Comparison of ENCODE assay signal across 17 cellular contexts in the genomic region with DNA sequence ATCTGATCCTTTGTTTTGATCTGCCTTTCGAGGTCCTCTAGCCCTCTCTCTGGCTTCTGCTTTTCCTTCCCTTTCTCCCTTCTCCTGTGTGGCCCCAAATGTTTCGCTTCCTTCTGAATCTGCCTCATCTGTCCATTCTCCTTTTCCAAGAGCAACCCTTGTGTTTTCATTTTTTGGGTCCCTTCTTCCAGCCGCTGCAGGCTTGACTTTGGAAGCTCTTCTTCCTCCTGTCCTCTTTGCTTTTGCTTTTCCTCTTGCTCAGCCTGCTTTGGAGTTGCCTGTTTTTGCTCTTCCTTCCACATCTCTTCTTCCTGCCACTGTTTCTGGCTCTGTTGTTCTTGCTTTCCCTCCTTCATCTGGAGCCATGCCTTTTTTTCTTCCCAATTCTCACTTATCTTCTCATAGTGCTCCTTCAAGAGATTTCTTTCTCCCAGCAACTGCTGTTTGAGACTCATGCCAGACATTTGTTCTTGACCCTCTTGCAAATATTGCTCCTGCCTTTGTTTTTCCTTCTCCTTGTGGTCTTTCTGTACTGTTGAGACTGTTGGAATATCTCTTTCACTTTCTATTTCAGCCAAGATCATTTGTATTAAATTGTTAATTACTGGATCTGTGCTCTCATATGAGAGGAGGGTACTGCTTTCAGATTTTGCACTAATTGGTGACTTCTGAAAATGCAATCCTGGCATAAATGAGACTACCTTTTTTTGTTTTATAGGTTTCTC. TPM values are rescaled to one million over a fixed set of nuclear protein-coding genes. Genes with fewer than 3 reads are reported as not detected.
DNase-seq lines count a peak whose midpoint lies in the region; ATAC-seq, FAIRE-seq and TF ChIP-seq lines count a peak whose summit lies in the region.
"Had no signal": no experiment of that assay in that cellular context is flagged by ENCODE, and none has a peak within 500 bp of the region (broad histone marks: within the 10 kb centered on the region; RNA-seq: fewer than 3 reads in every experiment).

No MANE protein-coding gene starts in this region.

- H3K9me2 ChIP-seq in hepatocyte (replicated peaks; ENCODE audit: insufficient read depth), result no peaks in the 10 kb centered on the region

- peak overlapping the region; percentile 1 for H2AFZ ChIP-seq in hepatocyte

- H3K36me3 ChIP-seq in hepatocyte (replicated peaks; ENCODE audit: insufficient read depth, low read depth) (no peaks in the 10 kb centered on the region), small intestine (ENCODE audit: control insufficient read depth in 2 of 2, insufficient read depth in 2 of 2, low read length in 2 of 2) (no peaks in the 10 kb centered on the region)
- H3K36me3 ChIP-seq: tibial artery had no signal

- DNase-seq in NCI-H2029 treated with DMSO at 0.1 percent for 48 hours (lab: John Stamatoyannopoulos, UW) (peak; percentile 24), NCI-H2029 (lab: John Stamatoyannopoulos, UW) (no peak), amniotic epithelial cell (ENCODE audit: low read depth) (peak; percentile 23), hepatocyte (ENCODE audit: low spot score) (no peak), small intestine (peak; percentile 48), NCI-H1417 treated with DMSO at 0.1 percent for 48 hours (lab: John Stamatoyannopoulos, UW) (no peak)
- DNase-seq: 8988T; activated T-cell treated with anti-CD3 and anti-CD28 coated beads, Interleukin-2, amount 50 U/mL, for 48 hours; Caco-2; erythroblast; GOT3; naive B cell; NCI-H1694 treated with DMSO at 0.1 percent for 48 hours; tibial artery had no signal

- WGBS in hepatocyte (ENCODE audit: low lambda C conversion rate, missing lambda C conversion rate), result 98% methylated on average over 3 of the region's 3 CpGs
- 79 to 96% (median 86%) methylated on average over 3 of the region's 3 CpGs for WGBS in small intestine, 3 donors

- H3K4me3 ChIP-seq in hepatocyte (no peak overlapping the region), small intestine (ENCODE audit: low read depth in 1 of 2, low read length in 2 of 2) (no peak overlapping the region)
- H3K4me3 ChIP-seq: tibial artery had no signal

- H3K4me1 ChIP-seq in hepatocyte (ENCODE audit: insufficient read depth) (no peaks in the 10 kb centered on the region), small intestine (ENCODE audit: control insufficient read depth in 2 of 2, insufficient read depth in 1 of 2, low read depth in 1 of 2, low read length in 1 of 2) (peaks cover 0 to 8% of the 10 kb centered on the region in 2 donors)
- H3K4me1 ChIP-seq: tibial artery had no signal

- H3K27me3 ChIP-seq in hepatocyte (no peaks in the 10 kb centered on the region), small intestine (ENCODE audit: control insufficient read depth in 2 of 2, insufficient read depth in 2 of 2, low read length in 2 of 2) (no peaks in the 10 kb centered on the region)
- H3K27me3 ChIP-seq: tibial artery had no signal

- H3K4me2 ChIP-seq in hepatocyte, result no peak overlapping the region

- H3K27ac ChIP-seq in hepatocyte (no peak overlapping the region), small intestine (ENCODE audit: low read depth in 1 of 2, low read length in 1 of 2) (peak overlapping the region; percentile 0 to 33)
- H3K27ac ChIP-seq: tibial artery had no signal

- H3K9me3 ChIP-seq in hepatocyte (ENCODE audit: low read depth) (no peaks in the 10 kb centered on the region), small intestine (ENCODE audit: control insufficient read depth, low read depth) (no peaks in the 10 kb centered on the region)
- H3K9me3 ChIP-seq: Caco-2, tibial artery had no signal

- no peaks in the 10 kb centered on the region for H4K20me1 ChIP-seq in hepatocyte (ENCODE audit: insufficient read depth, poor library complexity, severe bottlenecking)

- no peak for TF ChIP-seq CTCF in hepatocyte (IDR thresholded peaks at IDR 0.05; ENCODE audit: poor library complexity)

- FAIRE-seq in small intestine (lab: Jason Lieb, UNC), result no peak
- FAIRE-seq: bronchial epithelial cell had no signal

- no peak for ATAC-seq in GM21723 (IDR thresholded peaks at IDR 0.05; ENCODE audit: unreplicated experiment)
- ATAC-seq in GM21367 (IDR thresholded peaks at IDR 0.05; ENCODE audit: unreplicated experiment), result no peak

- no peaks in the 10 kb centered on the region for H3K79me2 ChIP-seq in hepatocyte

RNA-seq across cellular contexts. Expression of gene FAM186A, which starts 42.4 kb away (rescaled TPM):
- not detected in 2 replicates for total RNA-seq in hepatocyte
- polyA plus RNA-seq in hepatocyte, result not detected in 2 replicates
- not detected for polyA plus RNA-seq in small intestine
- total RNA-seq: bronchial epithelial cell, Caco-2 had no signal

RNA-seq across cellular contexts. Expression of gene LARP4, which starts 46.7 kb away (rescaled TPM):
- total RNA-seq in hepatocyte, result 42.0 and 48.7 TPM in 2 replicates
- polyA plus RNA-seq in hepatocyte, result 18.2 and 29.4 TPM in 2 replicates
- polyA plus RNA-seq in small intestine, result 10 to 100 TPM in 2 of 3 donors, 1 to 10 TPM in 1; 6.8 to 13.3 (median 11.9) TPM

Comparison
In these comparisons a context has a peak if more than half of its experiments do, and no peak if none do; other contexts are left out.
1. DNase-seq: peak in NCI-H2029 treated with DMSO at 0.1 percent for 48 hours (single experiment), amniotic epithelial cell (single experiment) and small intestine (single experiment); none in NCI-H2029 (single experiment), hepatocyte (single experiment) and NCI-H1417 treated with DMSO at 0.1 percent for 48 hours (single experiment).